In the genomic region with DNA sequence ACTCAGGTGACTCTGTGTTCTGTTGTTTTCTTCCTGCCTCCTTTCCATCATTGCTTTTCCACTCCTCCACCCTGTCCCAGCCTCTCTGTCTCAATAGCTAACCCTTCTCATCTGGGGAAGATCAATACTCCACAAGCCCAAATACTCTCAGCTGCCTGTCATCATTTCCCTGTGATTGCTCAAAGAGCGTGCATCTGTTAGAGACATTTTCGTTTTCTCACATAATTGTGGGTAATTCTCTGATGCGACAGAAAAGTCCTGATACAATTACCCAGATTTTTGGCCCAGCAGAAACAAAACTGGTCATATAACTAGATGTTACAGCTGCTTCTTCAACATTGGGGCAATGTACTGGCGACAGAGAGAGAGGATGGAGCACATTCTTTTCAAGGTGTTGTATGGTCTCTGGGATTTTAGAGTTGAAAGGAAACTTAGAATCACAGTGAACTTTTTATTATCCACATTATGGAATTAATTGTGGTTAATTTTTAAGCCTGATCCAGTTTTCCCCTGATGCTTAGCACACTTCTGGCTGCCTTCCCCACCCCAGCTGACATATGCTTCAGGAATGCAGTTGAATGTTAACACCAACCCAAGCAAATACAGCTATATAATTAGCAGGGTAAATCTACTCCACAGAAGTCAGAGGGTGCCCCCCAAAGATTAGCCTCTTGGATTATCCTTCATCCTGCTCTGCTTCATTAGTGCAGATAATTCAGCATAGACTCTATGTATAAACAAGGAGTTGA, we compare ENCODE assay signal across 18 cellular contexts.
DNase-seq lines count a peak whose midpoint lies in the region; ATAC-seq and TF ChIP-seq lines count a peak whose summit lies in the region.
"Had no signal": no experiment of that assay in that cellular context is flagged by ENCODE, and none has a peak within 500 bp of the region (broad histone marks: within the 10 kb centered on the region; RNA-seq: fewer than 3 reads in every experiment).

No MANE protein-coding gene starts in this region.

- H3K27ac Mint-ChIP-seq in GM23338: peak overlapping the region; percentile 8; the same call in 1 of the 2 replicates
- no peak overlapping the region for H3K27ac Mint-ChIP-seq in T-helper 2 cell treated with Interferon-gamma antibody and Interleukin-4, amounts not matched to agents 5 μg/mL and 100 μg/mL, for 36 hours
- H3K27ac Mint-ChIP-seq: activated naive CD4-positive, alpha-beta T cell treated with anti-CD3 and anti-CD28 coated beads for 36 hours; CD14-positive monocyte had no signal

- no peak for ATAC-seq in GM23338
- ATAC-seq: left cardiac atrium, psoas muscle had no signal

- H3K27ac ChIP-seq in GM23338 (ENCODE audit: low read depth): no peak overlapping the region
- no peak overlapping the region for H3K27ac ChIP-seq in smooth muscle cell (ENCODE audit: low read depth)
- H3K27ac ChIP-seq: cardiac muscle cell, psoas muscle, thoracic aorta had no signal

- no peaks in the 10 kb centered on the region for H3K4me1 Mint-ChIP-seq in GM23338
- H3K4me1 Mint-ChIP-seq in T-helper 2 cell treated with Interferon-gamma antibody and Interleukin-4, amounts not matched to agents 5 μg/mL and 100 μg/mL, for 36 hours (ENCODE audit: low read depth): no peaks in the 10 kb centered on the region
- H3K4me1 Mint-ChIP-seq: CD14-positive monocyte, naive B cell had no signal

- H3K4me1 ChIP-seq in GM23338 (ENCODE audit: insufficient read depth): no peaks in the 10 kb centered on the region
- no peaks in the 10 kb centered on the region for H3K4me1 ChIP-seq in smooth muscle cell (ENCODE audit: low read depth)

- TF ChIP-seq CTCF in GM23338 (conservative IDR thresholded peaks at IDR 0.05; ENCODE audit: low read depth in 2 of 2) (no peak), smooth muscle cell (IDR thresholded peaks at IDR 0.05; ENCODE audit: borderline replicate concordance, insufficient read depth, poor library complexity, severe bottlenecking) (no peak)

- H4K20me1 ChIP-seq in GM23338 (replicated peaks; ENCODE audit: insufficient read depth) (no peaks in the 10 kb centered on the region), smooth muscle cell (ENCODE audit: low read depth) (no peaks in the 10 kb centered on the region)

- no peak overlapping the region for H2AFZ ChIP-seq in GM23338
- no peak overlapping the region for H2AFZ ChIP-seq in smooth muscle cell (ENCODE audit: low read depth)

- H3K27me3 ChIP-seq in GM23338 (ENCODE audit: insufficient read depth): no peaks in the 10 kb centered on the region
- H3K27me3 ChIP-seq in smooth muscle cell (ENCODE audit: low read depth): no peaks in the 10 kb centered on the region
- H3K27me3 ChIP-seq: cardiac muscle cell had no signal

- H3K4me3 ChIP-seq in GM23338: no peak overlapping the region
- H3K4me3 ChIP-seq in smooth muscle cell: no peak overlapping the region
- H3K4me3 ChIP-seq: cardiac muscle cell, psoas muscle, thoracic aorta had no signal

- H3K27me3 Mint-ChIP-seq in GM23338 (ENCODE audit: insufficient read depth, low read depth, poor library complexity): no peaks in the 10 kb centered on the region
- H3K27me3 Mint-ChIP-seq in T-helper 2 cell treated with Interferon-gamma antibody and Interleukin-4, amounts not matched to agents 5 μg/mL and 100 μg/mL, for 36 hours (ENCODE audit: low read depth): peaks cover 3% of the 10 kb centered on the region

- H3F3A ChIP-seq in GM23338 (replicated peaks; ENCODE audit: low read depth) (0 out of 2 replicates have a peak, but pooled peaks cover 3% of the 10 kb centered on the region), smooth muscle cell (ENCODE audit: low read depth) (no peaks in the 10 kb centered on the region)

- no peak overlapping the region for H3K4me2 ChIP-seq in GM23338
- peak overlapping the region; percentile 35 for H3K4me2 ChIP-seq in smooth muscle cell

- H3K9ac ChIP-seq in smooth muscle cell (ENCODE audit: low read depth): no peak overlapping the region

- H3K9me3 Mint-ChIP-seq in GM23338: no peaks in the 10 kb centered on the region
- no peaks in the 10 kb centered on the region for H3K9me3 Mint-ChIP-seq in T-helper 2 cell treated with Interferon-gamma antibody and Interleukin-4, amounts not matched to agents 5 μg/mL and 100 μg/mL, for 36 hours
- H3K9me3 Mint-ChIP-seq: activated naive CD4-positive, alpha-beta T cell treated with anti-CD3 and anti-CD28 coated beads for 36 hours; naive B cell had no signal

- H3K36me3 ChIP-seq in GM23338 (ENCODE audit: insufficient read depth) (peaks cover 16% of the 10 kb centered on the region), smooth muscle cell (ENCODE audit: low read depth) (no peaks in the 10 kb centered on the region)
- H3K36me3 ChIP-seq: cardiac muscle cell, thoracic aorta had no signal

- H3K4me3 Mint-ChIP-seq in GM23338: no peak overlapping the region
- H3K4me3 Mint-ChIP-seq in T-helper 2 cell treated with Interferon-gamma antibody and Interleukin-4, amounts not matched to agents 5 μg/mL and 100 μg/mL, for 36 hours: no peak overlapping the region
- H3K4me3 Mint-ChIP-seq: activated naive CD4-positive, alpha-beta T cell treated with anti-CD3 and anti-CD28 coated beads for 36 hours; CD14-positive monocyte; naive B cell had no signal

- no peak for DNase-seq in GM23338 (ENCODE audit: low spot score)
- DNase-seq in SW480 (ENCODE audit: low spot score): peak; percentile 46
- peak; percentile 49 for DNase-seq in glomerular visceral epithelial cell (ENCODE audit: extremely low spot score)
- no peak for DNase-seq in smooth muscle cell (lab: John Stamatoyannopoulos, UW; ENCODE audit: unreplicated experiment)
- no peak for DNase-seq in T-helper 9 cell
- DNase-seq in DMS 273 treated with DMSO at 0.1 percent for 48 hours (lab: John Stamatoyannopoulos, UW): no peak
- no peak for DNase-seq in T-helper 2 cell treated with Interferon-gamma antibody and Interleukin-4, amounts not matched to agents 5 μg/mL and 100 μg/mL, for 36 hours (ENCODE audit: low spot score)
- DNase-seq: activated naive CD4-positive, alpha-beta T cell treated with anti-CD3 and anti-CD28 coated beads for 36 hours; head of caudate nucleus; left cardiac atrium; naive B cell; NCI-H1436 treated with DMSO at 0.1 percent for 48 hours; NCI-H510A; psoas muscle; T-helper 1 cell had no signal

- peaks cover 34% of the 10 kb centered on the region for H3K36me3 Mint-ChIP-seq in GM23338 (ENCODE audit: low read depth)
- no peaks in the 10 kb centered on the region for H3K36me3 Mint-ChIP-seq in T-helper 2 cell treated with Interferon-gamma antibody and Interleukin-4, amounts not matched to agents 5 μg/mL and 100 μg/mL, for 36 hours (ENCODE audit: low read depth)
- H3K36me3 Mint-ChIP-seq: CD14-positive monocyte, naive B cell had no signal

- no peaks in the 10 kb centered on the region for H3K9me2 ChIP-seq in GM23338 (ENCODE audit: insufficient read depth)

- no peaks in the 10 kb centered on the region for H3K79me2 ChIP-seq in GM23338 (replicated peaks; ENCODE audit: insufficient read depth)
- no peaks in the 10 kb centered on the region for H3K79me2 ChIP-seq in smooth muscle cell (ENCODE audit: low read depth)

- 89% methylated on average over 4 of the region's 4 CpGs for WGBS in smooth muscle cell (ENCODE audit: low lambda C conversion rate)

- no peaks in the 10 kb centered on the region for H3K9me3 ChIP-seq in smooth muscle cell (replicated peaks; ENCODE audit: low read depth)
- H3K9me3 ChIP-seq: psoas muscle, thoracic aorta had no signal

TF ChIP-seq in GM23338, 12 proteins besides CTCF, POLR2A, EP300 and RAD21:
- TF ChIP-seq EZH2 (IDR thresholded peaks at IDR 0.05; ENCODE audit: low read depth, unreplicated experiment) (no peak), NANOG (IDR thresholded peaks at IDR 0.05; ENCODE audit: borderline replicate concordance) (no peak)

Comparison
In these comparisons a context has a peak if more than half of its experiments do, and no peak if none do; other contexts are left out.
1. DNase-seq: peak in SW480 (single experiment) and glomerular visceral epithelial cell (single experiment); none in GM23338 (single experiment), smooth muscle cell (single experiment), T-helper 9 cell (single experiment), DMS 273 treated with DMSO at 0.1 percent for 48 hours (single experiment) and T-helper 2 cell treated with Interferon-gamma antibody and Interleukin-4, amounts not matched to agents 5 μg/mL and 100 μg/mL, for 36 hours (single experiment).